Comparison of ENCODE assay signal across 17 cellular contexts in the genomic region with DNA sequence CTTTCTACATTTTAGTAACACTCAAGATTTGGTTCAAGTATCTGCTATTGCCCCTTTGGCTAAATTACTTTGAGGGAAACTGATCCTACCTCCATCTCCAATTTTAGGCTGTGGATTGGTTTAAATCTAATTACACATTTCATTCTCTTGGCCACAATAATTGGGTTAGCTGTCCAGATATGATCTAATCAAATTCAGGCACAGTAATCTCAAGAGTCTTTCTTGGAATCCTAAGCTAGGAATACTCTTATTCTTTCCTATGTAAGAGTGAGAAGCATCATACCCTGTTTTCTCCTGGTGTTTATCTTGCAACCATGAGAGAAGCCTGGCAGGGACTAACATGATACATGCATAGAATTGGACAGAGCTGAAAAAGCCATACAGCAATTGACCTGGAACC.
"Had no signal": no experiment of that assay in that cellular context is flagged by ENCODE, and none has a peak within 500 bp of the region (broad histone marks: within the 10 kb centered on the region; RNA-seq: fewer than 3 reads in every experiment).

No MANE protein-coding gene starts in this region.

- H3K4me3 ChIP-seq: MG63, SJSA1 had no signal

- H3K9me3 ChIP-seq: MG63, SJSA1 had no signal

- H3K36me3 ChIP-seq: MG63, SJSA1 had no signal

- DNase-seq: Karpas-422, KG1, MG63, NCI-H1092, NCI-H1436, NCI-H187, NCI-H2029, NCI-H2081 treated with DMSO at 0.1 percent for 48 hours, NCI-H2171, NCI-H226, NCI-H510A, NCI-H524 treated with DMSO at 0.1 percent for 48 hours, Right ventricle myocardium superior, RPMI8226, SIG-M5 had no signal

- H3K27ac ChIP-seq: SJSA1 had no signal

- FAIRE-seq: RCC 7860 had no signal

- H3K27me3 ChIP-seq: MG63, SJSA1 had no signal
